Comparison of ENCODE assay signal across 26 cellular contexts in the genomic region with DNA sequence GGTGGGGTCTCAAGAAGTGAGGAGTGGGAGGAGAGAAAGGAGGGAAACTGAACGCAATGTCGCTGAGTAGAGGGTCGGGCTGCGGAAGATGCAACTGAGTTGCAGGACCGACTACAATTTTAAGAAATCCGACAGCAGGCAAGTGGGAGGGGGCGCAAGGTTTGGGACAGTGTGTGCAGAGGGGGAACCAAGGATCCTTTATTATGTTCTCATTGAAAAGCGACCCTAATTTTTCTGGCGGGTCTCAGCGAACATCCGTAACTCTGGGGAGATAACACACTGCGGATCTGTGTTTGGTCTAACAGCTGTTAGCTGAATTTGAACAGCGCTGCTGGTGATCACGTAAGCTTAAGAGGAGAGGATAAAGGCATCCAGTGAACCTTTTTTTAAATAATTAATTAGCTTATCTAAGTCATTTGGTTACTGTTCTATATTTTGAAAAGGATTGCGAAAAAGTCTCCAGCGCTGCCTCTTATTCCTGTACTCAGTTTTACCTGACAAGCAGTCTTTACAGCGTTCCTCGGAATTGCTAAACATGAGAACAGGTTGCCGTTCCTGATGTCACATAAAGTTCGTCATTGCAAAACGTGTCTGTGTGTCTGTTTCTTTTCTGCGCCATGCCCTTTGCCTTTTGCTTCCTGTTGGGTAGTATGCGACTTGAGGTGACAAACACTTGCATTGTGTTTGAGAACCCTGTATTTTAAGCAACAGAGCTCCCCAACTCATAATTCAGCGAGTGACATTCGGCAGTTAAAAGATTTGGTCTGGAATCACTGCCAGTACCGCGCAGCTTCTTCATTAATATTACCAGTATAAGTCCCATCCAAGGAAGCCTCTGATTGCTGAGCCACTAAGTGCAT. TPM values are rescaled to one million over a fixed set of nuclear protein-coding genes. Genes with fewer than 3 reads are reported as not detected.
A peak's percentile ranks its signal among the peaks of the same experiment; 100 is the strongest.
DNase-seq lines count a peak whose midpoint lies in the region; TF ChIP-seq lines count a peak whose summit lies in the region.
"Had no signal": no experiment of that assay in that cellular context is flagged by ENCODE, and none has a peak within 500 bp of the region (broad histone marks: within the 10 kb centered on the region; RNA-seq: fewer than 3 reads in every experiment).

No MANE protein-coding gene starts in this region.

- H3K27me3 Mint-ChIP-seq in CD14-positive monocyte (ENCODE audit: low read depth in 3 of 3) (peaks cover 48 to 68% (median 62%) of the 10 kb centered on the region in 3 donors), glutamatergic neuron (ENCODE audit: unreplicated experiment) (peaks cover 15% of the 10 kb centered on the region), neural crest cell (ENCODE audit: low read depth) (peaks cover 97% of the 10 kb centered on the region)

- peaks cover 0 to 8% of the 10 kb centered on the region in 2 experiments; a peak in 1 of 4 replicates for H3K4me1 ChIP-seq in SK-N-SH (ENCODE audit: control insufficient read depth in 1 of 2, insufficient read depth in 2 of 2, low read depth in 1 of 2, low read length in 1 of 2)
- no peaks in the 10 kb centered on the region for H3K4me1 ChIP-seq in uterus
- H3K4me1 ChIP-seq: upper lobe of right lung had no signal

- H4K20me1 ChIP-seq in SK-N-SH (ENCODE audit: insufficient read depth): no peaks in the 10 kb centered on the region

- CTCF ChIA-PET in SK-N-SH (lab: Yijun Ruan, JAX): interaction anchor here (0.6 to 2.1 kb wide), 4 partner anchors 24 to 27 kb away, joined by 3 to 8 read pairs (median 4); no protein-coding TSS in a partner anchor

- H3K9me3 Mint-ChIP-seq in CD14-positive monocyte: peaks cover 0 to 34% (median 29%) of the 10 kb centered on the region in 7 donors
- H3K9me3 Mint-ChIP-seq in glutamatergic neuron (ENCODE audit: unreplicated experiment): no peaks in the 10 kb centered on the region
- no peaks in the 10 kb centered on the region for H3K9me3 Mint-ChIP-seq in neural crest cell
- H3K9me3 Mint-ChIP-seq: natural killer cell treated with Interleukin-12 subunit alpha and Interleukin-12 subunit beta and Interleukin-15 and Interleukin-18, amount 100 ng/mL, for 72 hours had no signal

- H3K36me3 Mint-ChIP-seq in CD14-positive monocyte (peaks cover 10 to 11% of the 10 kb centered on the region in 2 donors), glutamatergic neuron (ENCODE audit: unreplicated experiment) (no peaks in the 10 kb centered on the region), neural crest cell (ENCODE audit: low read depth) (peaks cover 2% of the 10 kb centered on the region)
- H3K36me3 Mint-ChIP-seq: activated naive CD8-positive, alpha-beta T cell; CD4-positive, CD25-positive, alpha-beta regulatory T cell; memory B cell had no signal

- H3K36me3 ChIP-seq in SK-N-SH (replicated peaks in 1 of 2; ENCODE audit: control insufficient read depth in 1 of 2, insufficient read depth in 2 of 2, low read length in 1 of 2) (no peaks in the 10 kb centered on the region), uterus (no peaks in the 10 kb centered on the region)
- H3K36me3 ChIP-seq: upper lobe of right lung had no signal

- no peak for TF ChIP-seq POLR2A in uterus (IDR thresholded peaks at IDR 0.05)

- H2AFZ ChIP-seq in SK-N-SH (ENCODE audit: low read depth): no peak overlapping the region

- no peaks in the 10 kb centered on the region for H3F3A ChIP-seq in SK-N-SH (replicated peaks; ENCODE audit: insufficient read depth)

- intact Hi-C loops in CD14-positive monocyte (cut with micrococcal nuclease): no loop called here
- intact Hi-C loops in uterus (cut with DNase I; ENCODE audit: low total_unique reads): no loop called here

- no peaks in the 10 kb centered on the region for H3K9me2 ChIP-seq in SK-N-SH

- H3K4me1 Mint-ChIP-seq in CD14-positive monocyte (peaks cover 45% of the 10 kb centered on the region), glutamatergic neuron (ENCODE audit: low read depth, unreplicated experiment) (peaks cover 2% of the 10 kb centered on the region), neural crest cell (peaks cover 27% of the 10 kb centered on the region)
- H3K4me1 Mint-ChIP-seq: CD4-positive, CD25-positive, alpha-beta regulatory T cell had no signal

- H3K4me3 Mint-ChIP-seq in CD14-positive monocyte: peak overlapping the region; percentile 75 to 96
- peak overlapping the region; percentile 94 for H3K4me3 Mint-ChIP-seq in glutamatergic neuron (ENCODE audit: unreplicated experiment)
- peak overlapping the region; percentile 79 for H3K4me3 Mint-ChIP-seq in neural crest cell
- H3K4me3 Mint-ChIP-seq: activated CD8-positive, alpha-beta T cell treated with anti-CD3 and anti-CD28 coated beads, Interleukin-2, amount 10 ng/mL, durations not matched to agents 7 days and 5 days; activated naive CD8-positive, alpha-beta T cell; CD4-positive, CD25-positive, alpha-beta regulatory T cell; memory B cell; natural killer cell treated with Interleukin-12 subunit alpha and Interleukin-12 subunit beta and Interleukin-15 and Interleukin-18, amount 100 ng/mL, for 72 hours had no signal

- DNase-seq in CD14-positive monocyte (ENCODE audit: low spot score) (no peak), SK-N-SH (no peak), glutamatergic neuron (no peak), neural crest cell (ENCODE audit: low read depth, low spot score) (no peak), NCI-H1930 (lab: John Stamatoyannopoulos, UW) (no peak), uterus (no peak)
- DNase-seq in activated CD4-positive, CD25-positive, alpha-beta regulatory T cell treated with anti-CD3 and anti-CD28 coated beads, Interleukin-2, amount 50 U/mL, for 72 hours: no peak
- no peak for DNase-seq in activated naive CD4-positive, alpha-beta T cell treated with anti-CD3 and anti-CD28 coated beads, Interleukin-2, amount 50 U/mL, for 16 hours
- DNase-seq: ACHN; activated CD8-positive, alpha-beta T cell treated with anti-CD3 and anti-CD28 coated beads, Interleukin-2, amount 10 ng/mL, durations not matched to agents 7 days and 5 days; activated T-cell treated with anti-CD3 and anti-CD28 coated beads, Interleukin-2, amount 50 U/mL, for 48 hours; CD4-positive, CD25-positive, alpha-beta regulatory T cell; DND-41; KG1; NCI-H446 treated with DMSO at 0.1 percent for 48 hours; Right ventricle myocardium superior; stimulated activated naive CD8-positive, alpha-beta T cell treated with anti-CD3 and anti-CD28 coated beads, Interleukin-15, Interleukin-2, amounts not matched to agents 100 U/mL and 50 U/mL, for 24 hours; upper lobe of right lung had no signal

- H3K27me3 ChIP-seq in SK-N-SH (ENCODE audit: insufficient read depth) (peaks cover 63% of the 10 kb centered on the region), uterus (peaks cover 0 to 54% of the 10 kb centered on the region in 2 donors)

- POLR2A ChIA-PET in SK-N-SH (lab: Yijun Ruan, JAX): interaction anchor here (0.6 kb wide), 1 partner anchor 134 kb away, joined by 3 read pairs; no protein-coding TSS in a partner anchor

- H3K79me2 ChIP-seq in SK-N-SH (ENCODE audit: insufficient read depth): no peaks in the 10 kb centered on the region

- H3K9me3 ChIP-seq in SK-N-SH (no peaks in the 10 kb centered on the region), uterus (no peaks in the 10 kb centered on the region)
- H3K9me3 ChIP-seq: upper lobe of right lung had no signal

- no peak for TF ChIP-seq EP300 in SK-N-SH (IDR thresholded peaks at IDR 0.05; ENCODE audit: borderline replicate concordance in 1 of 2, low read depth in 1 of 2, low read length in 1 of 2)

- TF ChIP-seq RAD21 in SK-N-SH (IDR thresholded peaks at IDR 0.05; ENCODE audit: low read length): no peak

- H3K4me3 ChIP-seq in SK-N-SH (ENCODE audit: low read depth in 2 of 2, low read length in 1 of 2): peak overlapping the region in 1 of 2 experiments; percentile 39; a peak in 2 of 4 replicates
- H3K4me3 ChIP-seq in uterus: no peak overlapping the region
- H3K4me3 ChIP-seq: upper lobe of right lung had no signal

- H3K27ac ChIP-seq in SK-N-SH (ENCODE audit: low read depth in 2 of 2, low read length in 1 of 2) (no peak overlapping the region), uterus (no peak overlapping the region)
- H3K27ac ChIP-seq: upper lobe of right lung, VCaP had no signal

- peak overlapping the region; percentile 73; the same call in 1 of the 2 replicates for H3K4me2 ChIP-seq in SK-N-SH

- H3K27ac Mint-ChIP-seq in CD14-positive monocyte: peak overlapping the region in 2 of 7 donors; percentile 28 to 45
- H3K27ac Mint-ChIP-seq in glutamatergic neuron (ENCODE audit: unreplicated experiment): no peak overlapping the region
- H3K27ac Mint-ChIP-seq in neural crest cell (ENCODE audit: unreplicated experiment): no peak overlapping the region
- H3K27ac Mint-ChIP-seq: activated CD8-positive, alpha-beta T cell treated with anti-CD3 and anti-CD28 coated beads, Interleukin-2, amount 10 ng/mL, durations not matched to agents 7 days and 5 days; activated naive CD8-positive, alpha-beta T cell; CD4-positive, CD25-positive, alpha-beta regulatory T cell; memory B cell; natural killer cell treated with Interleukin-12 subunit alpha and Interleukin-12 subunit beta and Interleukin-15 and Interleukin-18, amount 100 ng/mL, for 72 hours had no signal

- no peak overlapping the region for H3K9ac ChIP-seq in SK-N-SH

- TF ChIP-seq CTCF in CD14-positive monocyte (IDR thresholded peaks at IDR 0.05) (no peak), SK-N-SH (IDR thresholded peaks at IDR 0.05) (no peak), glutamatergic neuron (IDR thresholded peaks at IDR 0.05; ENCODE audit: partially characterized antibody, unreplicated experiment) (no peak), neural crest cell (conservative IDR thresholded peaks at IDR 0.05) (no peak), uterus (IDR thresholded peaks at IDR 0.05) (no peak)

- 5% methylated on average over 27 of the region's 27 CpGs for WGBS in SK-N-SH (ENCODE audit: low lambda C conversion rate)

TF ChIP-seq in SK-N-SH, 30 proteins besides CTCF, POLR2A, EP300 and RAD21 (continues in another document):
- TF ChIP-seq, protein P1, sequence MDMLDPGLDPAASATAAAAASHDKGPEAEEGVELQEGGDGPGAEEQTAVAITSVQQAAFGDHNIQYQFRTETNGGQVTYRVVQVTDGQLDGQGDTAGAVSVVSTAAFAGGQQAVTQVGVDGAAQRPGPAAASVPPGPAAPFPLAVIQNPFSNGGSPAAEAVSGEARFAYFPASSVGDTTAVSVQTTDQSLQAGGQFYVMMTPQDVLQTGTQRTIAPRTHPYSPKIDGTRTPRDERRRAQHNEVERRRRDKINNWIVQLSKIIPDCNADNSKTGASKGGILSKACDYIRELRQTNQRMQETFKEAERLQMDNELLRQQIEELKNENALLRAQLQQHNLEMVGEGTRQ (IDR thresholded peaks at IDR 0.05; ENCODE audit: borderline replicate concordance, low read depth, low read length): no peak
- TF ChIP-seq TAF1 (IDR thresholded peaks at IDR 0.05; ENCODE audit: borderline replicate concordance, low read depth, low read length): no peak
- no peak for TF ChIP-seq ELF1 (IDR thresholded peaks at IDR 0.05)
- TF ChIP-seq GABPA (IDR thresholded peaks at IDR 0.05; ENCODE audit: low read depth): no peak
- no peak for TF ChIP-seq TEAD4 (IDR thresholded peaks at IDR 0.05; ENCODE audit: borderline replicate concordance, insufficient read depth)

RNA-seq across cellular contexts. Expression of a gene that starts 1.3 kb away (rescaled TPM):
- polyA plus RNA-seq in CD14-positive monocyte (not detected), SK-N-SH (2012; rRNA removed) (0.02 and 0.05 TPM in 2 replicates)
- polyA plus RNA-seq in SK-N-SH (2012; cell fraction: cytosol; rRNA removed): under 0.01 and 0.03 TPM in 2 replicates
- 0.05 and 0.08 TPM in 2 replicates for polyA plus RNA-seq in SK-N-SH (2012; cell fraction: nucleus; rRNA removed)
- total RNA-seq in glutamatergic neuron (ENCODE audit: unreplicated experiment) (not detected), neural crest cell (0.07 and 0.09 TPM in 2 replicates), uterus (10 to 100 TPM in 1 of 4 donors, not detected in 3; 15.7 TPM)
- total RNA-seq: activated CD8-positive, alpha-beta T cell treated with anti-CD3 and anti-CD28 coated beads, Interleukin-2, amount 10 ng/mL, durations not matched to agents 7 days and 5 days; CD4-positive, CD25-positive, alpha-beta regulatory T cell; fibroblast of lung; kidney; natural killer cell treated with Interleukin-12 subunit alpha and Interleukin-12 subunit beta and Interleukin-15 and Interleukin-18, amount 100 ng/mL, for 72 hours; renal cortical epithelial cell; Right ventricle myocardium superior; T-helper 1 cell treated with Interleukin-12 subunit alpha and Interleukin-12 subunit beta and Interleukin-4 antibody, amounts not matched to agents 30 ng/mL and 1 ng/mL, for 36 hours; upper lobe of right lung had no signal
- polyA plus RNA-seq: CD4-positive, CD25-positive, alpha-beta regulatory T cell; fibroblast of lung had no signal
